Comparison of ENCODE assay signal across 20 cellular contexts in the genomic region with DNA sequence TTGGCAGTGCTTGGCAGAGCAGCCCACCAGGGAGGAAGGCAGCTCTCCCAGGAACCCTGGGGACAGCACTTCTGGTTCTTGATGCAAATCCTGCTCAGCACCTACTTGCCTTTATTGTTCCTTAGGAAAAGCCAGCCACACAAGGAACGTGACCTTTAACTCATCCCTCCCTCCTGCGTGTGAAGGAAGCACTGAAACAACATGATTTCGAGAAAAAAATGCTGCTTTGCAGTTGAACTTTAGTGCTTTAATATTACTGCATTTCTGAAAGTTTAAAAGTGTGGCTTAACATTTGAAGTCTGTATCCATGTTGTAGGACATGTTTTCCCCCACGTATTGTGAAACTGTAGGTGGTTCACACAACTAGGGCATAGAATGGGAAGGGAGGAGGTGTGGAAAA.
"Had no signal": no experiment of that assay in that cellular context is flagged by ENCODE, and none has a peak within 500 bp of the region (broad histone marks: within the 10 kb centered on the region; RNA-seq: fewer than 3 reads in every experiment).

No MANE protein-coding gene starts in this region.

- H3K36me3 ChIP-seq: ascending aorta, cardiac muscle cell, right atrium auricular region, tibial nerve had no signal

- H3K27ac ChIP-seq: ascending aorta, cardiac muscle cell, foreskin keratinocyte, hepatocyte, right atrium auricular region, tibial nerve had no signal

- DNase-seq: activated CD4-positive, alpha-beta T cell treated with anti-CD3 and anti-CD28 coated beads, Interleukin-2, amount 50 U/mL, for 1 hour; activated CD8-positive, alpha-beta memory T cell treated with anti-CD3 and anti-CD28 coated beads, Interleukin-2, amount 50 U/mL, for 48 hours; activated effector memory CD4-positive, alpha-beta T cell treated with Interleukin-2 at 50 U/mL for 16 hours; activated naive CD4-positive, alpha-beta T cell treated with anti-CD3 and anti-CD28 coated beads, Interleukin-2, amount 50 U/mL, for 16 hours; activated T-cell treated with anti-CD3 and anti-CD28 coated beads, Interleukin-2, amount 50 U/mL, for 48 hours; endodermal cell; left cardiac atrium; mesendoderm; naive thymus-derived CD4-positive, alpha-beta T cell; posterior cingulate gyrus; stimulated activated naive CD8-positive, alpha-beta T cell treated with anti-CD3 and anti-CD28 coated beads, Interleukin-15, Interleukin-2, amounts not matched to agents 100 U/mL and 50 U/mL, for 24 hours; T-cell; T-helper 9 cell had no signal

- H2AFZ ChIP-seq: hepatocyte had no signal

- ATAC-seq: activated CD4-positive, CD25-positive, alpha-beta regulatory T cell treated with anti-CD3 and anti-CD28 coated beads, Interleukin-2, amount 50 U/mL, for 24 hours; foreskin keratinocyte; left cardiac atrium; naive thymus-derived CD4-positive, alpha-beta T cell; stimulated activated naive CD8-positive, alpha-beta T cell treated with anti-CD3 and anti-CD28 coated beads, Interleukin-15, Interleukin-2, amounts not matched to agents 100 U/mL and 50 U/mL, for 24 hours; T-cell had no signal

- H3K4me1 ChIP-seq: ascending aorta, foreskin keratinocyte, right atrium auricular region had no signal

- H3K9me3 ChIP-seq: tibial nerve had no signal

- H3K27me3 ChIP-seq: ascending aorta, cardiac muscle cell, foreskin keratinocyte, hepatocyte, right atrium auricular region, tibial nerve had no signal

- H3K4me2 ChIP-seq: hepatocyte had no signal

- H3K4me3 ChIP-seq: ascending aorta, cardiac muscle cell, hepatocyte, right atrium auricular region, tibial nerve had no signal
